Comparison of ENCODE assay signal across 23 cellular contexts in genomic region chr2:46958431-46959017, GRCh38.
"Had no signal": no experiment of that assay in that cellular context is flagged by ENCODE, and none has a peak within 500 bp of the region (broad histone marks: within the 10 kb centered on the region; RNA-seq: fewer than 3 reads in every experiment).

No MANE protein-coding gene starts in this region.

- H3K4me1 ChIP-seq: colonic mucosa, foreskin keratinocyte had no signal

- H3K4me3 Mint-ChIP-seq: immature natural killer cell; naive thymus-derived CD4-positive, alpha-beta T cell; nephron progenitor cell had no signal

- H3K27ac ChIP-seq: colonic mucosa, esophagus squamous epithelium, foreskin keratinocyte, left ventricle myocardium inferior, neutrophil, psoas muscle, suprapubic skin, tibial artery, upper lobe of right lung, vagina had no signal

- ATAC-seq: foreskin keratinocyte; left cardiac atrium; naive thymus-derived CD4-positive, alpha-beta T cell; psoas muscle; sciatic nerve; upper lobe of right lung had no signal

- H3K9me3 Mint-ChIP-seq: immature natural killer cell, nephron progenitor cell had no signal

- H3K27ac Mint-ChIP-seq: immature natural killer cell, nephron progenitor cell had no signal

- H3K27me3 ChIP-seq: colonic mucosa, esophagus squamous epithelium, foreskin keratinocyte, neutrophil, suprapubic skin, tibial artery, upper lobe of right lung, vagina had no signal

- FAIRE-seq: keratinocyte had no signal

- H3K36me3 ChIP-seq: colonic mucosa had no signal

- H3K9me3 ChIP-seq: colonic mucosa, esophagus squamous epithelium, left ventricle myocardium inferior, neutrophil, psoas muscle, suprapubic skin, tibial artery, upper lobe of right lung, vagina had no signal

- H3K27me3 Mint-ChIP-seq: naive thymus-derived CD4-positive, alpha-beta T cell had no signal

- H3K4me3 ChIP-seq: colonic mucosa, esophagus squamous epithelium, left ventricle myocardium inferior, lung, psoas muscle, suprapubic skin, tibial artery, upper lobe of right lung, vagina had no signal

- DNase-seq: colonic mucosa; dermis blood vessel endothelial cell; esophagus squamous epithelium; foreskin keratinocyte; immature natural killer cell; left cardiac atrium; left ventricle myocardium inferior; mesendoderm; naive thymus-derived CD4-positive, alpha-beta T cell; nephron progenitor cell; psoas muscle; retina; stimulated activated CD4-positive, alpha-beta T cell treated with anti-CD3 and anti-CD28 coated beads, Interleukin-2, amount 100 ng/mL, for 24 hours; stimulated activated CD4-positive, alpha-beta T cell treated with anti-CD3 and anti-CD28 coated beads, Interleukin-4, amount 100 ng/mL, for 4 hours; stimulated activated naive CD4-positive, alpha-beta T cell treated with Interleukin-2 at 50 U/mL for 16 hours; tibial artery; upper lobe of right lung had no signal
